17 cellular contexts compared by ENCODE assay signal in genomic region chr1:56827711-56828110, GRCh38. TPM values are rescaled to one million over a fixed set of nuclear protein-coding genes. Genes with fewer than 3 reads are reported as not detected.
A peak's percentile ranks its signal among the peaks of the same experiment; 100 is the strongest.
DNase-seq lines count a peak whose midpoint lies in the region; ATAC-seq and TF ChIP-seq lines count a peak whose summit lies in the region.
"Had no signal": no experiment of that assay in that cellular context is flagged by ENCODE, and none has a peak within 500 bp of the region (broad histone marks: within the 10 kb centered on the region; RNA-seq: fewer than 3 reads in every experiment).

No MANE protein-coding gene starts in this region.

- no peak overlapping the region for H2AFZ ChIP-seq in mesenchymal stem cell (ENCODE audit: low read depth, low read length)
- H2AFZ ChIP-seq in smooth muscle cell (ENCODE audit: low read depth), result no peak overlapping the region

- H3K9me3 ChIP-seq in mesenchymal stem cell (ENCODE audit: control insufficient read depth, low read length), result no peaks in the 10 kb centered on the region
- H3K9me3 ChIP-seq in smooth muscle cell (replicated peaks; ENCODE audit: low read depth), result no peaks in the 10 kb centered on the region
- H3K9me3 ChIP-seq: BE2C had no signal

- H3K9ac ChIP-seq in mesenchymal stem cell (ENCODE audit: low read length) (no peak overlapping the region), smooth muscle cell (ENCODE audit: low read depth) (no peak overlapping the region)

- ATAC-seq in HG03039 (IDR thresholded peaks at IDR 0.05; ENCODE audit: unreplicated experiment), result no peak
- ATAC-seq: HCT116, K562 had no signal

- no peak overlapping the region for H3K23ac ChIP-seq in mesenchymal stem cell (ENCODE audit: low read length in 2 of 2)

- no peaks in the 10 kb centered on the region for H3K79me2 ChIP-seq in smooth muscle cell (ENCODE audit: low read depth)

- H3K36me3 ChIP-seq in mesenchymal stem cell (ENCODE audit: control insufficient read depth in 1 of 2, insufficient read depth in 2 of 2, low read depth in 1 of 2, low read length in 2 of 2) (no peaks in the 10 kb centered on the region), smooth muscle cell (ENCODE audit: low read depth) (no peaks in the 10 kb centered on the region)
- H3K36me3 ChIP-seq: BE2C had no signal

- H4K8ac ChIP-seq in mesenchymal stem cell (ENCODE audit: low read length), result no peak overlapping the region

- H3K4me2 ChIP-seq in mesenchymal stem cell (ENCODE audit: low read length, poor library complexity, severe bottlenecking), result no peak overlapping the region
- H3K4me2 ChIP-seq in smooth muscle cell, result no peak overlapping the region

- no peak overlapping the region for H2BK120ac ChIP-seq in mesenchymal stem cell (ENCODE audit: low read depth, low read length)

- H3K4ac ChIP-seq in mesenchymal stem cell (ENCODE audit: low read depth in 1 of 2, low read length in 2 of 2), result no peak overlapping the region

- DNase-seq in Caki2 (ENCODE audit: low read depth) (peak; percentile 8), EH (ENCODE audit: low read depth) (peak; percentile 18), cerebellar cortex (ENCODE audit: low spot score) (peak; percentile 81), mesenchymal stem cell (peak; percentile 11), smooth muscle cell (lab: John Stamatoyannopoulos, UW; ENCODE audit: unreplicated experiment) (no peak), GM13976 (ENCODE audit: low spot score) (no peak)
- DNase-seq: BE2C; CD4-positive, alpha-beta memory T cell; DMS79; EL; GDM1 had no signal

- H3K4me1 ChIP-seq in mesenchymal stem cell (ENCODE audit: control insufficient read depth, insufficient read depth, low read depth, low read length) (peaks cover 2% of the 10 kb centered on the region), smooth muscle cell (ENCODE audit: low read depth) (no peaks in the 10 kb centered on the region)
- H3K4me1 ChIP-seq: BE2C had no signal

- no peaks in the 10 kb centered on the region for H3F3A ChIP-seq in smooth muscle cell (ENCODE audit: low read depth)

- no peak overlapping the region for H2BK15ac ChIP-seq in mesenchymal stem cell (ENCODE audit: low read depth, poor library complexity, severe bottlenecking)

- H3K27me3 ChIP-seq in mesenchymal stem cell (ENCODE audit: control insufficient read depth in 1 of 2, insufficient read depth in 1 of 2, low read length in 2 of 2), result peaks cover 0 to 15% of the 10 kb centered on the region in 2 experiments
- H3K27me3 ChIP-seq in smooth muscle cell (ENCODE audit: low read depth), result no peaks in the 10 kb centered on the region
- H3K27me3 ChIP-seq: BE2C had no signal

- H3K14ac ChIP-seq in mesenchymal stem cell (ENCODE audit: low read length in 2 of 2), result no peak overlapping the region

- no peak overlapping the region for H3K18ac ChIP-seq in mesenchymal stem cell (ENCODE audit: low read depth in 1 of 2, low read length in 2 of 2)

- H4K20me1 ChIP-seq in smooth muscle cell (ENCODE audit: low read depth), result no peaks in the 10 kb centered on the region

- in situ Hi-C loops in Caki2 (cut with HindIII; ENCODE audit: low pct_unique_long_range_greater_than_20kb, low sequenced_read_pairs) (no loop called here), GM13976 (cut with MboI; ENCODE audit: low sequenced_read_pairs, unreplicated experiment) (loop anchor here (25.0 kb wide), 1 partner anchor 1210 kb away; no protein-coding TSS in a partner anchor)

- TF ChIP-seq CTCF in smooth muscle cell (IDR thresholded peaks at IDR 0.05; ENCODE audit: borderline replicate concordance, insufficient read depth, poor library complexity, severe bottlenecking) (no peak), GM13976 (IDR thresholded peaks at IDR 0.05; ENCODE audit: borderline replicate concordance, control extremely low read depth, extremely low read depth, insufficient read depth, missing control alignments) (no peak)

- H2BK12ac ChIP-seq in mesenchymal stem cell (ENCODE audit: low read length in 2 of 2), result no peak overlapping the region

- H3K79me1 ChIP-seq in mesenchymal stem cell (replicated peaks; ENCODE audit: low read length, poor library complexity, severe bottlenecking), result no peaks in the 10 kb centered on the region

- no peak overlapping the region for H2BK5ac ChIP-seq in mesenchymal stem cell (ENCODE audit: low read depth, low read length, poor library complexity, severe bottlenecking)

- H2AK5ac ChIP-seq in mesenchymal stem cell (ENCODE audit: low read length, severe bottlenecking), result no peak overlapping the region

- H3K4me3 ChIP-seq in mesenchymal stem cell (ENCODE audit: insufficient read depth in 1 of 2, low read depth in 1 of 2, low read length in 2 of 2), result no peak overlapping the region
- no peak overlapping the region for H3K4me3 ChIP-seq in smooth muscle cell
- H3K4me3 ChIP-seq: K562 had no signal

- no peak overlapping the region for H3K27ac ChIP-seq in mesenchymal stem cell (ENCODE audit: low read length, poor library complexity, severe bottlenecking)
- H3K27ac ChIP-seq in smooth muscle cell (ENCODE audit: low read depth), result no peak overlapping the region
- H3K27ac ChIP-seq: C4-2B, HL-60 had no signal

- no peak overlapping the region for H4K91ac ChIP-seq in mesenchymal stem cell (ENCODE audit: low read length)

RNA-seq across cellular contexts. Expression of gene FYB2, which starts 8.5 kb away (rescaled TPM):
- not detected in 2 replicates for total RNA-seq in Caki2 (2014; rRNA removed; shearing (Covaris generic); ENCODE audit: low replicate concordance)
- polyA plus RNA-seq in mesenchymal stem cell (2013, experiment 1 of 2), result 0.03 TPM
- 0.04 TPM for polyA plus RNA-seq in mesenchymal stem cell (2013, experiment 2 of 2)
- total RNA-seq in smooth muscle cell, result 2.1 and 3.6 TPM in 2 replicates
- polyA plus RNA-seq in smooth muscle cell, result 0.65 and 2.0 TPM in 2 replicates
- total RNA-seq: CD4-positive, alpha-beta memory T cell; H4; K562 had no signal
- polyA plus RNA-seq: CD4-positive, alpha-beta memory T cell; K562 had no signal

RNA-seq across cellular contexts. Expression of gene C8A, which starts 26.9 kb away (rescaled TPM):
- not detected in 2 replicates for total RNA-seq in Caki2 (2014; rRNA removed; shearing (Covaris generic); ENCODE audit: low replicate concordance)
- polyA plus RNA-seq in mesenchymal stem cell (2013, experiment 1 of 2), result not detected
- not detected for polyA plus RNA-seq in mesenchymal stem cell (2013, experiment 2 of 2)
- total RNA-seq in smooth muscle cell, result not detected in 2 replicates
- polyA plus RNA-seq in smooth muscle cell, result not detected in 2 replicates
- total RNA-seq: CD4-positive, alpha-beta memory T cell; H4 had no signal
- polyA plus RNA-seq: CD4-positive, alpha-beta memory T cell; K562 had no signal

Comparison
In these comparisons a context has a peak if more than half of its experiments do, and no peak if none do; other contexts are left out.
1. DNase-seq: peak in Caki2 (single experiment), EH (single experiment), cerebellar cortex (single experiment) and mesenchymal stem cell (single experiment); none in smooth muscle cell (single experiment) and GM13976 (single experiment).